12 cellular contexts compared by ENCODE assay signal in the genomic region with DNA sequence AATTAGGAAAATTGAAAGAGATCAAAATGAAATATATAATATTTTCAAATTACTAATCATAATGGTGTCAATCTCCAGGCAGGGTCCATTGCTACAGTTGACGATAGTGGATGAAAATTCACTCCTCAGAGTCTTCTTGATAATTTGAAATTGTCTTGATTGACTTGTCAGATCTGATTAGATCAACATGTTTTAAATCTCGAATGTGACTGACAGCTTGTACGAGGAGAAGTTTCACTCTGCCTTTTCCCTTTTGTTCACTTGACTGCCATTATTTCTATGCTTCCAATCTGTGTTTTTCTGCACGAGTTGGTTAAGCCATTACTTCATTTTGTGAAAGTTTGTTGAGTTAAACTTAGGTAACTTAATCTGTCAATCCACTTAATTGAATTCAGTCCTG. TPM values are rescaled to one million over a fixed set of nuclear protein-coding genes. Genes with fewer than 3 reads are reported as not detected.
A peak's percentile ranks its signal among the peaks of the same experiment; 100 is the strongest.
DNase-seq lines count a peak whose midpoint lies in the region; ATAC-seq, FAIRE-seq and TF ChIP-seq lines count a peak whose summit lies in the region.
"Not testable (repeated sequence)": the region's sequence is repeated elsewhere in the genome, so short reads cannot be mapped to it uniquely, and the experiment has no call there.
"Had no signal": no experiment of that assay in that cellular context is flagged by ENCODE, and none has a peak within 500 bp of the region (broad histone marks: within the 10 kb centered on the region; RNA-seq: fewer than 3 reads in every experiment).

No MANE protein-coding gene starts in this region.

- H3K36me3 ChIP-seq in astrocyte (ENCODE audit: insufficient read depth, low read length); pancreas: not testable (repeated sequence)

- not testable (repeated sequence) for H3K27ac Mint-ChIP-seq in astrocyte (ENCODE audit: unreplicated experiment)

- H3K4me1 Mint-ChIP-seq in astrocyte (ENCODE audit: low read depth, unreplicated experiment), result not testable (repeated sequence)

- not testable (repeated sequence) for H3K4me2 ChIP-seq in astrocyte (ENCODE audit: low read length)

- not testable (repeated sequence) for H3K9me3 ChIP-seq in astrocyte (ENCODE audit: insufficient read depth, low read depth, low read length); pancreas

- not testable (repeated sequence) for DNase-seq in GM19239 (ENCODE audit: insufficient read length, low spot score); RCC 7860 (ENCODE audit: low spot score); astrocyte (ENCODE audit: low read depth); frontal cortex (ENCODE audit: low spot score in 2 of 2); pancreas

- H3K27ac ChIP-seq in astrocyte (ENCODE audit: low read depth, low read length); pancreas: not testable (repeated sequence)

- intact Hi-C loops in pancreas (cut with DNase I), result not testable (repeated sequence)

- FAIRE-seq in GM19239 (lab: Jason Lieb, UNC) (peak; percentile 59), RCC 7860 (lab: Jason Lieb, UNC) (peak; percentile 22), astrocyte (lab: Jason Lieb, UNC) (peak; percentile 54), colon (lab: Jason Lieb, UNC) (peak; percentile 53), endometrium (lab: Jason Lieb, UNC) (peak; percentile 89), frontal cortex (lab: Jason Lieb, UNC) (peak; percentile 54), pancreas (lab: Jason Lieb, UNC) (peak; percentile 20)

- H3K4me3 ChIP-seq in astrocyte (ENCODE audit: insufficient read depth, low read depth, low read length); pancreas: not testable (repeated sequence)

- WGBS in pancreas, 2 donors, result 54 to 65% methylated on average over 4 of the region's 4 CpGs

- not testable (repeated sequence) for H3K79me2 ChIP-seq in astrocyte (ENCODE audit: insufficient read depth, low read length)

- not testable (repeated sequence) for H3K36me3 Mint-ChIP-seq in astrocyte (ENCODE audit: low read depth, unreplicated experiment)

- not testable (repeated sequence) for H3K9me3 Mint-ChIP-seq in astrocyte (ENCODE audit: unreplicated experiment)

- not testable (repeated sequence) for H3K27me3 ChIP-seq in astrocyte (ENCODE audit: insufficient read depth, low read length); pancreas

- ATAC-seq in pancreas, result not testable (repeated sequence)

- H3K4me1 ChIP-seq in astrocyte (ENCODE audit: insufficient read depth, low read length); pancreas: not testable (repeated sequence)

- TF ChIP-seq CTCF in astrocyte (IDR thresholded peaks at IDR 0.05; ENCODE audit: insufficient read depth, low read depth, low read length); pancreas (IDR thresholded peaks at IDR 0.05): not testable (repeated sequence)

- not testable (repeated sequence) for H3K4me3 Mint-ChIP-seq in astrocyte (ENCODE audit: unreplicated experiment)

- H4K20me1 ChIP-seq in astrocyte (ENCODE audit: insufficient read depth, low read length), result not testable (repeated sequence)

- not testable (repeated sequence) for H3K27me3 Mint-ChIP-seq in astrocyte (ENCODE audit: low read depth, unreplicated experiment)

- H2AFZ ChIP-seq in astrocyte (ENCODE audit: low read depth, low read length), result not testable (repeated sequence)

- not testable (repeated sequence) for H3K9ac ChIP-seq in astrocyte (ENCODE audit: low read length)

RNA-seq across cellular contexts. Expression of gene RHD, which starts 3.3 kb away (rescaled TPM):
- total RNA-seq in astrocyte (not detected in 2 replicates), frontal cortex (0.41 TPM), pancreas (not detected)
- polyA plus RNA-seq in pancreas, result not detected
- total RNA-seq: A673; CD8-positive, alpha-beta memory T cell; Daoy; G401 had no signal
- polyA plus RNA-seq: AG04450 had no signal

RNA-seq across cellular contexts. Expression of gene RSRP1, which starts 28.4 kb away (rescaled TPM):
- total RNA-seq in astrocyte, result 78.0 and 88.3 TPM in 2 replicates
- 48.5 TPM for total RNA-seq in frontal cortex
- total RNA-seq in pancreas, result 10 to 100 TPM; 20.3 to 87.9 (median 33.7) TPM
- 100 to 1,000 TPM; 102 to 126 TPM for polyA plus RNA-seq in pancreas

RNA-seq across cellular contexts. Expression of gene SYF2, which starts 43.3 kb away (rescaled TPM):
- 28.5 and 29.1 TPM in 2 replicates for total RNA-seq in astrocyte
- 34.2 TPM for total RNA-seq in frontal cortex
- total RNA-seq in pancreas, result 10 to 100 TPM; 19.0 to 24.9 (median 21.6) TPM
- polyA plus RNA-seq in pancreas, result 10 to 100 TPM; 35.7 to 49.3 TPM
